ENCODE assay signal across 8 cellular contexts in genomic region chr3:81743096-81744025, GRCh38. TPM values are rescaled to one million over a fixed set of nuclear protein-coding genes. Genes with fewer than 3 reads are reported as not detected.
DNase-seq lines count a peak whose midpoint lies in the region; ATAC-seq lines count a peak whose summit lies in the region.

No MANE protein-coding gene starts in this region.

- no peaks in the 10 kb centered on the region for H3K9me2 ChIP-seq in GM23248 (ENCODE audit: insufficient read depth)

- H3K36me3 ChIP-seq in GM23248 (ENCODE audit: low read depth): peaks cover 6% of the 10 kb centered on the region; the same call in 1 of the 2 replicates

- H3K27me3 Mint-ChIP-seq in T-helper 17 cell: no peaks in the 10 kb centered on the region

- H3K9me3 ChIP-seq in GM23248 (ENCODE audit: low read depth) (no peaks in the 10 kb centered on the region), T-helper 17 cell (ENCODE audit: control insufficient read depth, low read length, poor library complexity, severe bottlenecking) (no peaks in the 10 kb centered on the region)

- peak overlapping the region; percentile 13 for H3K4me3 Mint-ChIP-seq in T-helper 17 cell

- peaks cover 3% of the 10 kb centered on the region for H3K36me3 Mint-ChIP-seq in T-helper 17 cell (ENCODE audit: low read depth)

- peaks cover 64% of the 10 kb centered on the region for H3K4me1 ChIP-seq in GM23248 (ENCODE audit: insufficient read depth)

- no peaks in the 10 kb centered on the region for H4K20me1 ChIP-seq in GM23248 (ENCODE audit: insufficient read depth)

- H3K27ac ChIP-seq in GM23248: peak overlapping the region; percentile 97

- peaks cover 67% of the 10 kb centered on the region for H3F3A ChIP-seq in GM23248 (ENCODE audit: insufficient read depth)

- H3K4me2 ChIP-seq in GM23248 (ENCODE audit: unreplicated experiment): peak overlapping the region; percentile 89

- peak overlapping the region; percentile 75 for H3K9ac ChIP-seq in GM23248

- H3K4me1 Mint-ChIP-seq in T-helper 17 cell: no peaks in the 10 kb centered on the region

- no peaks in the 10 kb centered on the region for H3K27me3 ChIP-seq in GM23248 (replicated peaks; ENCODE audit: insufficient read depth)

- H3K79me2 ChIP-seq in GM23248 (ENCODE audit: insufficient read depth): peaks cover 76% of the 10 kb centered on the region

- peak overlapping the region; percentile 60 for H3K4me3 ChIP-seq in GM23248
- H3K4me3 ChIP-seq in skeletal muscle cell (ENCODE audit: low read depth, low read length): no peak overlapping the region

- in situ Hi-C loops in GM23248 (cut with MboI): no loop called here
- in situ Hi-C loops in G401 (cut with HindIII; ENCODE audit: low sequenced_read_pairs): no loop called here

- 6 to 7% methylated on average over 5 of the region's 5 CpGs for WGBS in GM23248 (ENCODE audit: low coverage in 1 of 2, low lambda C conversion rate in 2 of 2, missing lambda C conversion rate in 2 of 2), 2 experiments

- no peak overlapping the region for H2AFZ ChIP-seq in GM23248

- no peak overlapping the region for H3K27ac Mint-ChIP-seq in T-helper 17 cell

- ATAC-seq in T-helper 17 cell (no peak), HG02759 (IDR thresholded peaks at IDR 0.05; ENCODE audit: unreplicated experiment) (no peak), GM21576 (IDR thresholded peaks at IDR 0.05; ENCODE audit: unreplicated experiment) (no peak)

- DNase-seq in GM23248: peak; percentile 96
- DNase-seq in T-helper 17 cell: no peak
- peak; percentile 95 for DNase-seq in glomerular endothelial cell (ENCODE audit: extremely low read depth, low read depth, low spot score)
- peak; percentile 96 for DNase-seq in skeletal muscle cell (ENCODE audit: low read depth)
- DNase-seq in G401 (ENCODE audit: low spot score): no peak
- no peak for DNase-seq in NCI-H748 (lab: John Stamatoyannopoulos, UW; ENCODE audit: unreplicated experiment)

RNA-seq across cellular contexts. Expression of gene GBE1, which starts 18.1 kb away (rescaled TPM):
- 164 and 166 TPM in 2 replicates for total RNA-seq in GM23248 (2014; rRNA removed; shearing (Covaris generic))
- 130 and 135 TPM in 2 replicates for polyA plus RNA-seq in GM23248 (2016; fragmentation: Nextera tagmentation; extraction: Ambion mirVana)
- total RNA-seq in T-helper 17 cell (1 to 10 TPM; 8.0 to 8.6 TPM), glomerular endothelial cell (43.9 and 50.4 TPM in 2 replicates)
- 11.8 and 12.6 TPM in 2 replicates for total RNA-seq in G401 (2014; rRNA removed; shearing (Covaris generic))

Comparison
In these comparisons a context has a peak if more than half of its experiments do, and no peak if none do; other contexts are left out.
1. DNase-seq: peak in GM23248 (single experiment), glomerular endothelial cell (single experiment) and skeletal muscle cell (single experiment); none in T-helper 17 cell (0 of 3), G401 (single experiment) and NCI-H748 (single experiment).